Comparison of ENCODE assay signal across 8 cellular contexts in genomic region chr9:137129456-137130175, GRCh38. TPM values are rescaled to one million over a fixed set of nuclear protein-coding genes. Genes with fewer than 3 reads are reported as not detected.
DNase-seq lines count a peak whose midpoint lies in the region; FAIRE-seq and TF ChIP-seq lines count a peak whose summit lies in the region.

No MANE protein-coding gene starts in this region.

- TF ChIP-seq CTCF in neural progenitor cell (IDR thresholded peaks at IDR 0.05) = no peak
- TF ChIP-seq CTCF in stomach (IDR thresholded peaks at IDR 0.05) = no peak

- peak; percentile 91 for TF ChIP-seq POLR2A in H54 (IDR thresholded peaks at IDR 0.05; ENCODE audit: low read depth, low read length)
- TF ChIP-seq POLR2A in stomach (IDR thresholded peaks at IDR 0.05) = no peak

- peak; percentile 62 for FAIRE-seq in H54 (lab: Jason Lieb, UNC)

- peaks cover 11% of the 10 kb centered on the region for H4K20me1 ChIP-seq in neural progenitor cell (ENCODE audit: low read depth)

- H3K9me3 Mint-ChIP-seq in neural progenitor cell = no peaks in the 10 kb centered on the region

- peak overlapping the region; percentile 86 for H3K4me2 ChIP-seq in neural progenitor cell

- H3K4me3 Mint-ChIP-seq in neural progenitor cell = peak overlapping the region; percentile 89

- no peaks in the 10 kb centered on the region for H3K9me3 ChIP-seq in MG63
- no peaks in the 10 kb centered on the region for H3K9me3 ChIP-seq in neural progenitor cell (ENCODE audit: low read depth)
- H3K9me3 ChIP-seq in stomach = peaks cover 0 to 13% (median 9%) of the 10 kb centered on the region in 4 donors

- H3K36me3 Mint-ChIP-seq in neural progenitor cell = no peaks in the 10 kb centered on the region

- intact Hi-C loops in stomach (cut with DNase I; ENCODE audit: low total_unique reads) = no loop called here

- no peaks in the 10 kb centered on the region for H3K27me3 ChIP-seq in MG63
- H3K27me3 ChIP-seq in neural progenitor cell = peaks cover 46% of the 10 kb centered on the region
- H3K27me3 ChIP-seq in stomach = peaks cover 0 to 46% (median 3%) of the 10 kb centered on the region in 3 donors

- peaks cover 22% of the 10 kb centered on the region for H3K79me2 ChIP-seq in neural progenitor cell (ENCODE audit: low read depth)

- H3K4me1 ChIP-seq in neural progenitor cell (peaks cover 7% of the 10 kb centered on the region), stomach (peaks cover 31 to 44% (median 43%) of the 10 kb centered on the region in 4 donors)

- DNase-seq in ELF-1 (ENCODE audit: low read depth, low spot score) (peak; percentile 88), H54 (ENCODE audit: insufficient read length, low spot score) (peak; percentile 100), MG63 (peak; percentile 94), SHP77 treated with DMSO at 0.1 percent for 48 hours (lab: John Stamatoyannopoulos, UW) (peak; percentile 86), foreskin melanocyte (peak; percentile 82), neural progenitor cell (ENCODE audit: low spot score) (peak; percentile 96), stomach (peak; percentile 90)
- DNase-seq in activated gamma-delta T cell treated with anti-CD3 and anti-CD28 coated beads, Interleukin-2, amount 50 U/mL, for 16 hours (ENCODE audit: low read depth) = peak; percentile 79

- no peak overlapping the region for H3K27ac Mint-ChIP-seq in neural progenitor cell

- peaks cover 22% of the 10 kb centered on the region for H3K4me1 Mint-ChIP-seq in neural progenitor cell

- peak overlapping the region; percentile 75 for H2AFZ ChIP-seq in neural progenitor cell (replicated peaks)

- H3K27ac ChIP-seq in neural progenitor cell (no peak overlapping the region), stomach (peak overlapping the region; percentile 82 to 86 (median 83))

- H3F3A ChIP-seq in neural progenitor cell (ENCODE audit: low read depth) = peaks cover 2% of the 10 kb centered on the region

- no peaks in the 10 kb centered on the region for H3K36me3 ChIP-seq in MG63
- H3K36me3 ChIP-seq in neural progenitor cell = no peaks in the 10 kb centered on the region
- H3K36me3 ChIP-seq in stomach = no peaks in the 10 kb centered on the region

- H3K27me3 Mint-ChIP-seq in neural progenitor cell (ENCODE audit: insufficient read depth, low read depth) = peaks cover 18% of the 10 kb centered on the region

- WGBS in stomach, 5 donors = 0 to 2% (median 2%) methylated on average over 28 to 86 of the region's 86 CpGs

- TF ChIP-seq EP300 in stomach (IDR thresholded peaks at IDR 0.05) = no peak

- H3K4me3 ChIP-seq in MG63 (peak overlapping the region; percentile 77), neural progenitor cell (peak overlapping the region; percentile 83), stomach (peak overlapping the region; percentile 71 to 91 (median 74))

- peak overlapping the region; percentile 33 for H3K9ac ChIP-seq in neural progenitor cell

RNA-seq across cellular contexts. Expression of gene GRIN1, which starts 9.3 kb away (rescaled TPM):
- not detected in 2 replicates for total RNA-seq in MG63 (2014; rRNA removed; shearing (Covaris generic); ENCODE audit: low replicate concordance)
- total RNA-seq in neural progenitor cell (ENCODE audit: low replicate concordance) = 0.03 TPM in 1 of 2 replicates, not detected in the other
- total RNA-seq in stomach = under 1 TPM in 1 of 5 donors, not detected in 4; 0.55 TPM
- under 1 TPM in 2 of 3 donors, not detected in 1; 0.25 to 0.31 TPM for polyA plus RNA-seq in stomach

RNA-seq across cellular contexts. Expression of gene DPP7, which starts 15.1 kb away (rescaled TPM):
- 53.6 and 57.8 TPM in 2 replicates for total RNA-seq in MG63 (2014; rRNA removed; shearing (Covaris generic); ENCODE audit: low replicate concordance)
- total RNA-seq in neural progenitor cell (ENCODE audit: low replicate concordance) (2.6 and 24.3 TPM in 2 replicates), stomach (100 to 1,000 TPM in 3 of 5 donors, 10 to 100 TPM in 2; 25.9 to 251 (median 103) TPM)
- polyA plus RNA-seq in stomach = 100 to 1,000 TPM; 325 to 346 (median 338) TPM

RNA-seq across cellular contexts. Expression of gene LRRC26, which starts 40.2 kb away (rescaled TPM):
- not detected in 2 replicates for total RNA-seq in MG63 (2014; rRNA removed; shearing (Covaris generic); ENCODE audit: low replicate concordance)
- total RNA-seq in neural progenitor cell (ENCODE audit: low replicate concordance) (0.59 TPM in 1 of 2 replicates, not detected in the other), stomach (100 to 1,000 TPM in 1 of 5 donors, 10 to 100 TPM in 1, 1 to 10 TPM in 1, not detected in 2; 2.6 to 440 (median 11.2) TPM)
- 1 to 10 TPM in 2 of 3 donors, under 1 TPM in 1; 1.00 to 7.7 (median 3.7) TPM for polyA plus RNA-seq in stomach

RNA-seq across cellular contexts. Expression of gene TMEM210, which starts 42.2 kb away (rescaled TPM):
- not detected in 2 replicates for total RNA-seq in MG63 (2014; rRNA removed; shearing (Covaris generic); ENCODE audit: low replicate concordance)
- not detected in 2 replicates for total RNA-seq in neural progenitor cell (ENCODE audit: low replicate concordance)
- total RNA-seq in stomach = not detected
- polyA plus RNA-seq in stomach = not detected

RNA-seq across cellular contexts. Expression of gene MAN1B1, which starts 42.8 kb away (rescaled TPM):
- total RNA-seq in MG63 (2014; rRNA removed; shearing (Covaris generic); ENCODE audit: low replicate concordance) = 77.1 and 83.1 TPM in 2 replicates
- total RNA-seq in neural progenitor cell (ENCODE audit: low replicate concordance) = 24.6 and 43.5 TPM in 2 replicates
- 100 to 1,000 TPM in 1 of 5 donors, 10 to 100 TPM in 3, 1 to 10 TPM in 1; 4.7 to 167 (median 44.6) TPM for total RNA-seq in stomach
- polyA plus RNA-seq in stomach = 10 to 100 TPM; 22.8 to 52.6 (median 35.0) TPM
